In genomic region chr2:10030798-10031197, GRCh38 we compare ENCODE assay signal across 1 cellular context. TPM values are rescaled to one million over a fixed set of nuclear protein-coding genes. Genes with fewer than 3 reads are reported as not detected.
"Had no signal": no experiment of that assay in that cellular context is flagged by ENCODE, and none has a peak within 500 bp of the region (broad histone marks: within the 10 kb centered on the region; RNA-seq: fewer than 3 reads in every experiment).

No MANE protein-coding gene starts in this region.

RNA-seq across cellular contexts. Expression of gene CYS1, which starts 49.4 kb away (rescaled TPM):
- total RNA-seq: lung microvascular endothelial cell had no signal
